In the genomic region with DNA sequence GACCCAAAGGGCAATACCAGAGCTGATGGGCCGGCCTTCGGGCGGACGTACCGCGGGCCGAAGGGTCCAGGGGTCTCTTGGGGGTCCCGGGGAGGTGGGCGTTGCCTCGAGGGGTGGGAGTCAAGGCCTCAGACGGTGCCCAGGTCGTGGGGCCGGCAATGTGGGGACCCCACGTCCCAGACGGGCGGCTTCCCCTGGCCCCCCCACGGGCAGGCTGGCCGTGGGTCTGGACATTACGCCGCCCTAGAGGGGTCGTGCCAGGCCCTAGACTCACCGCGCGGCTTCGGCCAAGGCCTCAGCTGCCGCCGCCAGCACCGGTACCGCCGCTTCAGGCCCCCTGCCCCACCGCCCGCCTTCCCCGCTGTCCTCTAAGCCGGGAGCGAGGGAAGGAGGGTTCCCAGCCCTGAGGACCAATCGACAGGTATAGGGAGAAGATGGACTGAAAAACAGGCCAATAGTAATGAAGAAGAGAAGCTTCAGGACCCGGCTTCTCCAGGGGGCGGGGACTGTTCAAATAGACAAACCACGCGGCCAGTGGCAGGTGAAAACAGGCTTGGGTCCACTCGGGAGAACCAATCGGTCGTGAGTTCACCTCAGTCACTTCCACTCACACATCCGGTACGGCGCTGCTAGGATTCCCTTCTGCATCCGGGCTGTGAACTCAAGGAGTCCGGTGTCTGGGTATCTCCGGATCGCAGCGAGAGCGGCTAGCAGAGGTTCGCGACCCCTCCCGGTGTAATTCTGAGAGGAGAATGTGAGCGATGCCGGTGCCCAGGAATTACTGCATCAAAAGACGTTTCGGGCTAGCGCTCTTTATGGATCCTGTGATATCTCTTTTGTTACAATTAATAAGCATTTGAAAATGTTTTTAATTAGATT, we compare ENCODE assay signal across 8 cellular contexts. TPM values are rescaled to one million over a fixed set of nuclear protein-coding genes. Genes with fewer than 3 reads are reported as not detected.
DNase-seq lines count a peak whose midpoint lies in the region; ATAC-seq, FAIRE-seq and TF ChIP-seq lines count a peak whose summit lies in the region.

MTOR (minus strand) TSS at position 381 of the 879 bp plus-strand sequence. CDS start 3,142 bp downstream, outside the sequence.

- peaks cover 4% of the 10 kb centered on the region for H3K4me1 ChIP-seq in rectal smooth muscle tissue (ENCODE audit: control insufficient read depth, insufficient read depth, low read length)
- no peaks in the 10 kb centered on the region for H3K4me1 ChIP-seq in aorta (ENCODE audit: control insufficient read depth in 1 of 2, insufficient read depth in 2 of 2, low read length in 2 of 2)

- intact Hi-C loops in aorta (cut with DNase I) = no loop called here

- in situ Hi-C loops in astrocyte of the cerebellum (cut with HindIII; ENCODE audit: low sequenced_read_pairs) = loop anchor here (5.0 kb wide), 1 partner anchor 70 kb away; no protein-coding TSS in a partner anchor

- H3K9me3 ChIP-seq in aorta (ENCODE audit: control insufficient read depth, low read length) = no peaks in the 10 kb centered on the region

- DNase-seq in GM18507 (ENCODE audit: extremely low spot score, insufficient read length, low read depth) (peak; percentile 96), NCI-H2029 treated with DMSO at 0.1 percent for 48 hours (lab: John Stamatoyannopoulos, UW) (peak; percentile 97), T-helper 9 cell (peak; percentile 90), astrocyte of the cerebellum (ENCODE audit: low read depth) (peak; percentile 100), hepatic stellate cell (ENCODE audit: low spot score) (peak; percentile 99), aorta (peak; percentile 98 to 99)

- H3K27ac ChIP-seq in rectal smooth muscle tissue (ENCODE audit: low read depth, low read length) = peak within 1 kb of the TSS; percentile 85
- no peak within 1 kb of the TSS for H3K27ac ChIP-seq in aorta (ENCODE audit: low read depth in 1 of 2, low read length in 2 of 2)

- peak within 1 kb of the TSS; percentile 81 for H3K9ac ChIP-seq in rectal smooth muscle tissue (ENCODE audit: low read length)

- peaks cover 7% of the 10 kb centered on the region for H3K36me3 ChIP-seq in rectal smooth muscle tissue (ENCODE audit: control insufficient read depth, insufficient read depth, low read length)
- H3K36me3 ChIP-seq in aorta (ENCODE audit: control insufficient read depth in 1 of 2, insufficient read depth in 2 of 2, low read length in 1 of 2) = peaks cover 0 to 4% of the 10 kb centered on the region in 2 donors

- peak; percentile 61 for TF ChIP-seq CTCF in astrocyte of the cerebellum (IDR thresholded peaks at IDR 0.05; ENCODE audit: low read depth, low read length, missing control alignments)

- H3K4me3 ChIP-seq in astrocyte of the cerebellum (ENCODE audit: low read depth, low read length) (peak within 1 kb of the TSS; percentile 96), rectal smooth muscle tissue (ENCODE audit: low read length) (peak within 1 kb of the TSS; percentile 83), aorta (ENCODE audit: low read length in 2 of 2) (peak within 1 kb of the TSS; percentile 83 to 92)

- no peaks in the 10 kb centered on the region for H3K27me3 ChIP-seq in rectal smooth muscle tissue (ENCODE audit: control insufficient read depth, insufficient read depth, low read length)
- H3K27me3 ChIP-seq in aorta (ENCODE audit: control insufficient read depth in 1 of 2, insufficient read depth in 2 of 2, low read length in 1 of 2) = no peaks in the 10 kb centered on the region

- 0% methylated on average over 56 to 60 of the region's 60 CpGs for WGBS in aorta, 2 donors

- FAIRE-seq in GM18507 (lab: Jason Lieb, UNC) = peak; percentile 100

- ATAC-seq in HG02981 (IDR thresholded peaks at IDR 0.05; ENCODE audit: unreplicated experiment) (peak; percentile 98), aorta (ENCODE audit: low FRiP score) (peak; percentile 99)

RNA-seq across cellular contexts. Expression of gene MTOR, which starts in this region (rescaled TPM):
- total RNA-seq in aorta = 10 to 100 TPM; 29.8 to 31.8 TPM
- polyA plus RNA-seq in aorta = 10 to 100 TPM in 1 of 2 donors, 1 to 10 TPM in 1; 7.5 to 15.9 TPM
